ENCODE assay signal across 1 cellular context in the genomic region with DNA sequence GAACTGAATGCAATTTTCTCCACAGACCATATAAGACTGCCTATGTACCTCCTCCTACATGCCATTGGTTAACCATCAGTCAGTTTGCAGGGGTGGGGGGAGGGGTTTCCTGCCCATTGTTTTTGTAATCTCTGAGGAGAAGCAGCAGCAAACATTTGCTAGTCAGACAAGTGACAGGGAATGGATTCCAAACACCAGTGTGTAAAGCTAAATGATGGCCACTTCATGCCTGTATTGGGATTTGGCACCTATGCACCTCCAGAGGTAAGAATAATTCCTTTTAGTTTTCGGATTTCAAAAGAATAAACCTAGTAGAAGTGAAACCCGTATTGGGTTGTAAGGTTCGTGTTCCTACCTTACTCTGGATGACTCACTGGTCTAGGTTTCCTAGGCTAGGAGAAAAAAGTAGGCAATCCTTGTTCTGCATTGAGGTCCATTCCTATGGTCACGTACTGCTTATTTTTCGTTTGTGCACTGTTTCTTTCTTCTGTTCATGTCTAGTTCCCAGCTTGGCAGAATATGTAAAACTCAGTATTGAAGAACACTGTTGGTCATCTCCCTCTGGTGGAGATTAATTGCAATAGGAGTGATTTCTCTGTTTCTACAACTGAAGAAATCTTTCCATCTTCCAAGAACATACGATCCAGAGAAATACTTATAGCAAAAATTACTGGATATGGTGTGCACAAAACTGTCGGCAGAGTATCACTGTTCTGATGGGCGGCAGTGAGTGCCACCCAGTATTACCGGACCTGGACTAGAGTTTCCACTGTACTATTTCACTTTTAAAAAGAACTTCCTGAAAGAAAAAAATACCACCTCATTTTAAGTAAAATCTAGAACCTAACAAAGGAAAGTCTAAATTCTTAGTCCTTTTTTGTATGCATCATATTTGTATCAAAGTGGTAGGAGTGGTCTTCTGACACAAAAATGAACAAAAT.
TF ChIP-seq lines count a peak whose summit lies in the region.

A gene (plus strand): TSS at position 150 of the 941 bp plus-strand sequence. CDS start 31 bp downstream, at position 181.

TF ChIP-seq in liver, 16 proteins besides CTCF, POLR2A, EP300 and RAD21 (continued from another document):
- no peak for TF ChIP-seq EGR1 (IDR thresholded peaks at IDR 0.05; ENCODE audit: low read depth in 2 of 2)
